ENCODE assay signal across 8 cellular contexts in the genomic region with DNA sequence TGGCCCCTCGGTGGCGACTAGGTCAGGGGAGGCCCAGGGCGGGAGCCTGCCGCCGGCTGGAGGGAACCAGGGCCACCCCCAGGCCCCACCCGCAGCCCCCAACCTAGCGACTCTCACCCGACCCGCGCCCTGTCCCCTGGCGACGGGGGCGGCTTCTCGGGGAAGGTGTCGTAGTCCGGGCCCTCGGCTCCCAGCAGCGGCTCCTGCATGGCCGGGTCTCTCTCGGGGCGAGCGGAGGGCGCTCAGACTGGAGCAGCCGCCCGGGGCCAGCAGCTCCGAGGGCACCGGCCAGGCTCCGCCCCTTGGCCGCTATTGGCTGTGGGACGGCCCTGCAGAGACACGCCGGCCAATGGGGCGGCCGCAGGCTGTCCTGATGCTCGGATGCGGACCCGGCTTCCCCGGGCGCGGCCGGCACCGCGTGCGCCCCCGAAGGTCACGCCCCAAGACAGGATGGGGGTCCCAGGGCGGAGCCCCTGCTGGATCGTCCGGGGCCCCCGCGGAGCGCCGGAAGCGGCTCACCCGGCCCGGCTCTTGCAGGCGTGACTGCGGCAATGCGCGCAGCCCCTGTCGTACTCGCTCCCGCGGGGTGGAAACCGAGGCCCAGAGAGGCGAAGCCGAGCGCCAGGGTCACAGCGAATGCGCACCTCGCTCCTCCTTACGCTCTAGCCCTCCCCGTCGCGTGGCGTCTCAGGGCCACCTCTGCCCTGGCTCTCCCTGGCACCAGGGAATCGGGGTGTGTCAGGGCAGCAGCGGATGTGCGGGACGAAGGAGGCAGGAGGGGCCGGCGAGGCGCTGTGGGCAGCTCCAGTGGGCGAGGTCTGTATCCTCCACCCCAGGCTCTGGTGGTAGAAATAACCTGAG. TPM values are rescaled to one million over a fixed set of nuclear protein-coding genes. Genes with fewer than 3 reads are reported as not detected.
DNase-seq lines count a peak whose midpoint lies in the region; ATAC-seq lines count a peak whose summit lies in the region.

A gene with protein sequence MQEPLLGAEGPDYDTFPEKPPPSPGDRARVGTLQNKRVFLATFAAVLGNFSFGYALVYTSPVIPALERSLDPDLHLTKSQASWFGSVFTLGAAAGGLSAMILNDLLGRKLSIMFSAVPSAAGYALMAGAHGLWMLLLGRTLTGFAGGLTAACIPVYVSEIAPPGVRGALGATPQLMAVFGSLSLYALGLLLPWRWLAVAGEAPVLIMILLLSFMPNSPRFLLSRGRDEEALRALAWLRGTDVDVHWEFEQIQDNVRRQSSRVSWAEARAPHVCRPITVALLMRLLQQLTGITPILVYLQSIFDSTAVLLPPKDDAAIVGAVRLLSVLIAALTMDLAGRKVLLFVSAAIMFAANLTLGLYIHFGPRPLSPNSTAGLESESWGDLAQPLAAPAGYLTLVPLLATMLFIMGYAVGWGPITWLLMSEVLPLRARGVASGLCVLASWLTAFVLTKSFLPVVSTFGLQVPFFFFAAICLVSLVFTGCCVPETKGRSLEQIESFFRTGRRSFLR (minus strand): TSS at position 249 of the 861 bp plus-strand sequence. CDS start 40 bp downstream, at position 209.

- peaks cover 3% of the 10 kb centered on the region for H3K36me3 Mint-ChIP-seq in IgD-negative memory B cell
- no peaks in the 10 kb centered on the region for H3K36me3 Mint-ChIP-seq in activated T-helper 17 cell treated with anti-CD3 and anti-CD28 coated beads, Interleukin-2, amount 50 U/mL, for 72 hours (ENCODE audit: low read depth)
- peaks cover 0 to 6% (median 0%) of the 10 kb centered on the region in 3 donors for H3K36me3 Mint-ChIP-seq in naive thymus-derived CD8-positive, alpha-beta T cell
- H3K36me3 Mint-ChIP-seq in stimulated activated memory B cell treated with anti-CD40 and anti-IgM and Interleukin-4, amounts not matched to agents 10 μg/mL and 1 μg/mL and 100 μg/mL, for 72 hours = peaks cover 11% of the 10 kb centered on the region

- peak; percentile 91 for ATAC-seq in GM21619 (IDR thresholded peaks at IDR 0.05; ENCODE audit: unreplicated experiment)
- ATAC-seq in activated T-helper 17 cell treated with anti-CD3 and anti-CD28 coated beads, Interleukin-2, amount 50 U/mL, for 72 hours (replicated peaks) = peak; percentile 100
- ATAC-seq in naive thymus-derived CD8-positive, alpha-beta T cell = peak; percentile 94 to 96
- ATAC-seq in stimulated activated memory B cell treated with anti-CD40 and anti-IgM and Interleukin-4, amounts not matched to agents 10 μg/mL and 1 μg/mL and 100 μg/mL, for 72 hours = peak; percentile 97

- DNase-seq in DMS79 (lab: John Stamatoyannopoulos, UW) (peak; percentile 75), RPMI7951 (ENCODE audit: low read depth) (peak; percentile 82), fibroblast of peridontal ligament (ENCODE audit: extremely low read depth) (peak; percentile 52)
- peak; percentile 69 to 90 (median 82) for DNase-seq in naive thymus-derived CD8-positive, alpha-beta T cell

- H3K27me3 Mint-ChIP-seq in IgD-negative memory B cell = peaks cover 2% of the 10 kb centered on the region
- H3K27me3 Mint-ChIP-seq in activated T-helper 17 cell treated with anti-CD3 and anti-CD28 coated beads, Interleukin-2, amount 50 U/mL, for 72 hours = no peaks in the 10 kb centered on the region
- H3K27me3 Mint-ChIP-seq in naive thymus-derived CD8-positive, alpha-beta T cell = no peaks in the 10 kb centered on the region
- no peaks in the 10 kb centered on the region for H3K27me3 Mint-ChIP-seq in stimulated activated memory B cell treated with anti-CD40 and anti-IgM and Interleukin-4, amounts not matched to agents 10 μg/mL and 1 μg/mL and 100 μg/mL, for 72 hours

- POLR2A ChIA-PET in naive thymus-derived CD8-positive, alpha-beta T cell (lab: Charles Lee) = interaction anchor here (0.7 to 2.0 kb wide), 8 partner anchors 16 to 449 kb away, joined by 3 to 10 read pairs (median 5); a partner anchor contains a TSS

- no peaks in the 10 kb centered on the region for H3K9me3 Mint-ChIP-seq in IgD-negative memory B cell
- H3K9me3 Mint-ChIP-seq in activated T-helper 17 cell treated with anti-CD3 and anti-CD28 coated beads, Interleukin-2, amount 50 U/mL, for 72 hours = no peaks in the 10 kb centered on the region
- H3K9me3 Mint-ChIP-seq in naive thymus-derived CD8-positive, alpha-beta T cell = no peaks in the 10 kb centered on the region
- no peaks in the 10 kb centered on the region for H3K9me3 Mint-ChIP-seq in stimulated activated memory B cell treated with anti-CD40 and anti-IgM and Interleukin-4, amounts not matched to agents 10 μg/mL and 1 μg/mL and 100 μg/mL, for 72 hours

- peak within 1 kb of the TSS; percentile 76 to 91 (median 91) for H3K27ac Mint-ChIP-seq in IgD-negative memory B cell
- H3K27ac Mint-ChIP-seq in activated T-helper 17 cell treated with anti-CD3 and anti-CD28 coated beads, Interleukin-2, amount 50 U/mL, for 72 hours = no peak within 1 kb of the TSS
- peak within 1 kb of the TSS in 9 of 10 donors; percentile 51 to 92 (median 77) for H3K27ac Mint-ChIP-seq in naive thymus-derived CD8-positive, alpha-beta T cell
- peak within 1 kb of the TSS; percentile 84 for H3K27ac Mint-ChIP-seq in stimulated activated memory B cell treated with anti-CD40 and anti-IgM and Interleukin-4, amounts not matched to agents 10 μg/mL and 1 μg/mL and 100 μg/mL, for 72 hours

- peak within 1 kb of the TSS; percentile 88 to 97 (median 92) for H3K4me3 Mint-ChIP-seq in IgD-negative memory B cell
- peak within 1 kb of the TSS; percentile 57 for H3K4me3 Mint-ChIP-seq in activated T-helper 17 cell treated with anti-CD3 and anti-CD28 coated beads, Interleukin-2, amount 50 U/mL, for 72 hours
- peak within 1 kb of the TSS; percentile 74 to 86 (median 82) for H3K4me3 Mint-ChIP-seq in naive thymus-derived CD8-positive, alpha-beta T cell
- H3K4me3 Mint-ChIP-seq in stimulated activated memory B cell treated with anti-CD40 and anti-IgM and Interleukin-4, amounts not matched to agents 10 μg/mL and 1 μg/mL and 100 μg/mL, for 72 hours = peak within 1 kb of the TSS; percentile 95

- peaks cover 14 to 29% (median 22%) of the 10 kb centered on the region in 3 donors for H3K4me1 Mint-ChIP-seq in IgD-negative memory B cell
- H3K4me1 Mint-ChIP-seq in activated T-helper 17 cell treated with anti-CD3 and anti-CD28 coated beads, Interleukin-2, amount 50 U/mL, for 72 hours = no peaks in the 10 kb centered on the region
- H3K4me1 Mint-ChIP-seq in naive thymus-derived CD8-positive, alpha-beta T cell = peaks cover 7 to 29% (median 13%) of the 10 kb centered on the region in 4 donors
- H3K4me1 Mint-ChIP-seq in stimulated activated memory B cell treated with anti-CD40 and anti-IgM and Interleukin-4, amounts not matched to agents 10 μg/mL and 1 μg/mL and 100 μg/mL, for 72 hours = peaks cover 37% of the 10 kb centered on the region

RNA-seq across cellular contexts. Expression of the gene that starts here (rescaled TPM):
- 65.2 TPM for polyA plus RNA-seq in IgD-negative memory B cell
- total RNA-seq in RPMI7951 (2014; rRNA removed; shearing (Covaris generic)) = 15.4 and 23.7 TPM in 2 replicates
- 1 to 10 TPM; 1.2 to 1.4 TPM for total RNA-seq in activated T-helper 17 cell treated with anti-CD3 and anti-CD28 coated beads, Interleukin-2, amount 50 U/mL, for 72 hours
- 1 to 10 TPM; 8.4 to 8.7 TPM for total RNA-seq in naive thymus-derived CD8-positive, alpha-beta T cell
- 1 to 10 TPM; 4.0 to 6.0 (median 5.6) TPM for polyA plus RNA-seq in naive thymus-derived CD8-positive, alpha-beta T cell

Comparison
In these comparisons a context has a peak if more than half of its experiments do, and no peak if none do; other contexts are left out.
1. Peak in every context shown above with its lines: DNase-seq and ATAC-seq.